8 cellular contexts compared by ENCODE assay signal in genomic region chr17:61926831-61927210, GRCh38. TPM values are rescaled to one million over a fixed set of nuclear protein-coding genes. Genes with fewer than 3 reads are reported as not detected.
DNase-seq lines count a peak whose midpoint lies in the region; ATAC-seq lines count a peak whose summit lies in the region.

No MANE protein-coding gene starts in this region.

- whole genome bisulfite sequencing in iPS DF 6.9 (ENCODE audit: insufficient coverage, insufficient read length): no CpG with 5 or more reads among the region's 4 CpGs

- peaks cover 2% of the 10 kb centered on the region for H3K27me3 Mint-ChIP-seq in activated CD4-positive, alpha-beta T cell treated with anti-CD3 and anti-CD28 coated beads, Interleukin-2, amount 10 ng/mL, durations not matched to agents 24 days and 14 days
- H3K27me3 Mint-ChIP-seq in activated T-helper 17 cell treated with anti-CD3 and anti-CD28 coated beads, Interleukin-2, amount 50 U/mL, for 72 hours: no peaks in the 10 kb centered on the region

- intact Hi-C loops in activated CD4-positive, alpha-beta T cell treated with anti-CD3 and anti-CD28 coated beads, Interleukin-2, amount 10 ng/mL, durations not matched to agents 24 days and 14 days (cut with micrococcal nuclease): loop anchor here (1.0 kb wide), 1 partner anchor 139 kb away; no protein-coding TSS in a partner anchor

- H3K36me3 ChIP-seq in iPS DF 6.9 (ENCODE audit: control insufficient read depth, insufficient read depth, low read length): no peaks in the 10 kb centered on the region

- peaks cover 20% of the 10 kb centered on the region for H3K36me3 Mint-ChIP-seq in activated CD4-positive, alpha-beta T cell treated with anti-CD3 and anti-CD28 coated beads, Interleukin-2, amount 10 ng/mL, durations not matched to agents 24 days and 14 days (ENCODE audit: low read depth)
- peaks cover 66% of the 10 kb centered on the region for H3K36me3 Mint-ChIP-seq in activated T-helper 17 cell treated with anti-CD3 and anti-CD28 coated beads, Interleukin-2, amount 50 U/mL, for 72 hours (ENCODE audit: low read depth)
- peaks cover 56% of the 10 kb centered on the region for H3K36me3 Mint-ChIP-seq in stimulated activated effector memory CD8-positive, alpha-beta T cell treated with anti-CD3 and anti-CD28 coated beads, Interleukin-12 subunit alpha, Interleukin-12 subunit beta, amount 100 ng/mL, for 72 hours

- DNase-seq in activated CD4-positive, alpha-beta T cell treated with anti-CD3 and anti-CD28 coated beads, Interleukin-2, amount 10 ng/mL, durations not matched to agents 24 days and 14 days: peak; percentile 41
- no peak for DNase-seq in activated CD4-positive, alpha-beta T cell treated with anti-CD3 and anti-CD28 coated beads for 4 hours
- no peak for DNase-seq in iPS DF 6.9 (ENCODE audit: low read depth, low spot score)
- no peak for DNase-seq in stimulated activated effector memory CD8-positive, alpha-beta T cell treated with anti-CD3 and anti-CD28 coated beads, Interleukin-12 subunit alpha, Interleukin-12 subunit beta, amount 100 ng/mL, for 72 hours (ENCODE audit: low spot score in 2 of 2)
- no peak for DNase-seq in stimulated activated CD4-positive, alpha-beta T cell treated with anti-CD3 and anti-CD28 coated beads, Interleukin-15, amount 100 ng/mL, for 24 hours
- no peak for DNase-seq in retina

- no peaks in the 10 kb centered on the region for H3K9me3 Mint-ChIP-seq in activated CD4-positive, alpha-beta T cell treated with anti-CD3 and anti-CD28 coated beads, Interleukin-2, amount 10 ng/mL, durations not matched to agents 24 days and 14 days
- H3K9me3 Mint-ChIP-seq in activated T-helper 17 cell treated with anti-CD3 and anti-CD28 coated beads, Interleukin-2, amount 50 U/mL, for 72 hours: no peaks in the 10 kb centered on the region
- no peaks in the 10 kb centered on the region for H3K9me3 Mint-ChIP-seq in stimulated activated effector memory CD8-positive, alpha-beta T cell treated with anti-CD3 and anti-CD28 coated beads, Interleukin-12 subunit alpha, Interleukin-12 subunit beta, amount 100 ng/mL, for 72 hours

- peak overlapping the region; percentile 83; the same call in 1 of the 2 replicates for H3K4me3 ChIP-seq in iPS DF 6.9 (ENCODE audit: low read length)

- no peaks in the 10 kb centered on the region for H3K27me3 ChIP-seq in iPS DF 6.9 (ENCODE audit: control insufficient read depth, insufficient read depth, low read length)

- peak overlapping the region; percentile 96 for H3K4me3 Mint-ChIP-seq in activated CD4-positive, alpha-beta T cell treated with anti-CD3 and anti-CD28 coated beads, Interleukin-2, amount 10 ng/mL, durations not matched to agents 24 days and 14 days
- peak overlapping the region; percentile 97 for H3K4me3 Mint-ChIP-seq in activated T-helper 17 cell treated with anti-CD3 and anti-CD28 coated beads, Interleukin-2, amount 50 U/mL, for 72 hours
- peak overlapping the region; percentile 89 for H3K4me3 Mint-ChIP-seq in stimulated activated effector memory CD8-positive, alpha-beta T cell treated with anti-CD3 and anti-CD28 coated beads, Interleukin-12 subunit alpha, Interleukin-12 subunit beta, amount 100 ng/mL, for 72 hours

- no peak for ATAC-seq in activated T-helper 17 cell treated with anti-CD3 and anti-CD28 coated beads, Interleukin-2, amount 50 U/mL, for 72 hours (replicated peaks)
- ATAC-seq in stimulated activated effector memory CD8-positive, alpha-beta T cell treated with anti-CD3 and anti-CD28 coated beads, Interleukin-12 subunit alpha, Interleukin-12 subunit beta, amount 100 ng/mL, for 72 hours: no peak
- ATAC-seq in HG03354 (IDR thresholded peaks at IDR 0.05; ENCODE audit: poor library complexity, severe bottlenecking, unreplicated experiment): no peak

- H3K27ac Mint-ChIP-seq in activated CD4-positive, alpha-beta T cell treated with anti-CD3 and anti-CD28 coated beads, Interleukin-2, amount 10 ng/mL, durations not matched to agents 24 days and 14 days: peak overlapping the region; percentile 97
- peak overlapping the region; percentile 97 for H3K27ac Mint-ChIP-seq in activated T-helper 17 cell treated with anti-CD3 and anti-CD28 coated beads, Interleukin-2, amount 50 U/mL, for 72 hours
- H3K27ac Mint-ChIP-seq in stimulated activated effector memory CD8-positive, alpha-beta T cell treated with anti-CD3 and anti-CD28 coated beads, Interleukin-12 subunit alpha, Interleukin-12 subunit beta, amount 100 ng/mL, for 72 hours: peak overlapping the region; percentile 95

- H3K9me3 ChIP-seq in iPS DF 6.9 (ENCODE audit: control insufficient read depth, insufficient read depth, low read length): no peaks in the 10 kb centered on the region

- H3K4me1 Mint-ChIP-seq in activated CD4-positive, alpha-beta T cell treated with anti-CD3 and anti-CD28 coated beads, Interleukin-2, amount 10 ng/mL, durations not matched to agents 24 days and 14 days: peaks cover 18% of the 10 kb centered on the region
- H3K4me1 Mint-ChIP-seq in activated T-helper 17 cell treated with anti-CD3 and anti-CD28 coated beads, Interleukin-2, amount 50 U/mL, for 72 hours: peaks cover 5% of the 10 kb centered on the region
- H3K4me1 Mint-ChIP-seq in stimulated activated effector memory CD8-positive, alpha-beta T cell treated with anti-CD3 and anti-CD28 coated beads, Interleukin-12 subunit alpha, Interleukin-12 subunit beta, amount 100 ng/mL, for 72 hours: peaks cover 13% of the 10 kb centered on the region

- H3K27ac ChIP-seq in iPS DF 6.9 (ENCODE audit: low read length): no peak overlapping the region

- no peaks in the 10 kb centered on the region for H3K4me1 ChIP-seq in iPS DF 6.9 (ENCODE audit: control insufficient read depth, insufficient read depth, low read length)

RNA-seq across cellular contexts. Expression of gene INTS2, which starts 1.0 kb away (rescaled TPM):
- 29.5 and 29.9 TPM in 2 replicates for total RNA-seq in activated CD4-positive, alpha-beta T cell treated with anti-CD3 and anti-CD28 coated beads, Interleukin-2, amount 10 ng/mL, durations not matched to agents 24 days and 14 days
- total RNA-seq in activated T-helper 17 cell treated with anti-CD3 and anti-CD28 coated beads, Interleukin-2, amount 50 U/mL, for 72 hours: 10 to 100 TPM; 32.3 to 34.0 TPM
